In the genomic region with DNA sequence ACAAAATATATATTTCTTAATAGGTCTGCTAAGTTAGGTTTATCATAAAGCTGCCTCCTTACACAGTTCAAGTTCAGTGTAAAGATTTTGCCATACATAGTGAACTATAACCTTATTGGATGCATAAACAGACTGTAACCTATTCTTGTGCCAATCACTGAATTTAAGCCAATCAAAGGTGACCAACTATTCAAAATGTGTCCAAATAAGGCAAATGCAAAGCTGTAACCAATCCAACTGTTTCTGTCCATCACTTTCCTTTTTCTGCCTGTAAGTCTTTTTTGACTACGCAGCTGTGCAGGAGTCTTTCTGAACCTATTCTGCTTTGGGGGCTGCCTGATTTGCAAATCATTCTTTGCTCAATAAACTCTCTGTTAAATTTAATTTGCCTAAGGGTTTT, we compare ENCODE assay signal across 21 cellular contexts. TPM values are rescaled to one million over a fixed set of nuclear protein-coding genes. Genes with fewer than 3 reads are reported as not detected.
DNase-seq lines count a peak whose midpoint lies in the region; ATAC-seq and TF ChIP-seq lines count a peak whose summit lies in the region.
"Had no signal": no experiment of that assay in that cellular context is flagged by ENCODE, and none has a peak within 500 bp of the region (broad histone marks: within the 10 kb centered on the region; RNA-seq: fewer than 3 reads in every experiment).

No MANE protein-coding gene starts in this region.

- no peak overlapping the region for H2BK15ac ChIP-seq in H9 (ENCODE audit: low read depth, low read length)

- no peak overlapping the region for H3K9ac ChIP-seq in SK-N-SH
- no peak overlapping the region for H3K9ac ChIP-seq in H9 (ENCODE audit: extremely low read depth, insufficient read length, low read length)

- H4K91ac ChIP-seq in H9 (ENCODE audit: insufficient read length, low read depth, low read length): no peak overlapping the region

- no peaks in the 10 kb centered on the region for H3K79me1 ChIP-seq in H9 (ENCODE audit: insufficient read depth, low read depth, low read length, poor library complexity, severe bottlenecking)

- in situ Hi-C loops in ACHN (cut with HindIII; ENCODE audit: low pct_ligation_motif_present, low pct_unique_long_range_greater_than_20kb, low sequenced_read_pairs): no loop called here

- H3K4me3 ChIP-seq in GM06990 (replicated peaks; ENCODE audit: low read depth, low read length) (no peak overlapping the region), SK-N-SH (ENCODE audit: low read depth in 2 of 2, low read length in 1 of 2) (no peak overlapping the region)
- H3K4me3 ChIP-seq: left ventricle myocardium inferior, mucosa of descending colon, vagina had no signal

- no peaks in the 10 kb centered on the region for H3K9me3 ChIP-seq in SK-N-SH
- no peaks in the 10 kb centered on the region for H3K9me3 ChIP-seq in H9 (ENCODE audit: control insufficient read depth, low read depth, low read length)
- H3K9me3 ChIP-seq: left ventricle myocardium inferior, mucosa of descending colon, vagina had no signal

- H3K27ac ChIP-seq in 22Rv1: peak overlapping the region; percentile 75
- H3K27ac ChIP-seq in SK-N-SH (ENCODE audit: low read depth in 2 of 2, low read length in 1 of 2): no peak overlapping the region
- no peak overlapping the region for H3K27ac ChIP-seq in H9 (ENCODE audit: insufficient read length, low read depth, low read length)
- H3K27ac ChIP-seq: left ventricle myocardium inferior, vagina had no signal

- TF ChIP-seq RAD21 in SK-N-SH (IDR thresholded peaks at IDR 0.05; ENCODE audit: low read length): no peak

- no peak overlapping the region for H2BK12ac ChIP-seq in H9 (ENCODE audit: insufficient read length, low read depth, low read length)

- H4K8ac ChIP-seq in H9 (replicated peaks; ENCODE audit: insufficient read length, low read depth, low read length): no peak overlapping the region

- no peaks in the 10 kb centered on the region for H3K36me3 Mint-ChIP-seq in H9 (ENCODE audit: insufficient read depth in 1 of 3, low read depth in 3 of 3)
- H3K36me3 Mint-ChIP-seq: CD8-positive, alpha-beta T cell had no signal

- no peak overlapping the region for H3K18ac ChIP-seq in H9 (ENCODE audit: insufficient read length, low read depth, low read length)

- peaks cover 0 to under 1% of the 10 kb centered on the region in 2 experiments; a peak in 1 of 5 replicates for H3K9me3 Mint-ChIP-seq in H9
- H3K9me3 Mint-ChIP-seq: central memory CD8-positive, alpha-beta T cell had no signal

- CTCF ChIA-PET in SK-N-SH (lab: Yijun Ruan, JAX): interaction anchor here (0.9 to 3.7 kb wide), 4 partner anchors 11 to 176 kb away, joined by 3 to 25 read pairs (median 10); a partner anchor contains a TSS

- H3T11ph ChIP-seq in H9 (ENCODE audit: low read length): no peak overlapping the region

- H3K27me3 Mint-ChIP-seq in H9 (ENCODE audit: low read depth): no peaks in the 10 kb centered on the region; the same call in 1 of the 2 replicates
- H3K27me3 Mint-ChIP-seq: central memory CD8-positive, alpha-beta T cell had no signal

- H3K14ac ChIP-seq in H9 (ENCODE audit: insufficient read depth, low read length): no peak overlapping the region

- peaks cover 13 to 19% of the 10 kb centered on the region in 2 experiments for H3K4me1 Mint-ChIP-seq in H9

- H3K36me3 ChIP-seq in GM06990 (ENCODE audit: control insufficient read depth, insufficient read depth, low read length) (no peaks in the 10 kb centered on the region), SK-N-SH (replicated peaks in 1 of 2; ENCODE audit: control insufficient read depth in 1 of 2, insufficient read depth in 2 of 2, low read length in 1 of 2) (no peaks in the 10 kb centered on the region)
- H3K36me3 ChIP-seq: left ventricle myocardium inferior, vagina had no signal

- H2AK5ac ChIP-seq in H9 (ENCODE audit: insufficient read length, low read length): no peak overlapping the region

- H3K4me3 Mint-ChIP-seq in H9: no peak overlapping the region
- H3K4me3 Mint-ChIP-seq: CD8-positive, alpha-beta T cell; central memory CD8-positive, alpha-beta T cell had no signal

- H3K23me2 ChIP-seq in H9 (ENCODE audit: insufficient read length, low read depth, low read length, poor library complexity, severe bottlenecking): no peaks in the 10 kb centered on the region

- H3K27ac Mint-ChIP-seq in H9: no peak overlapping the region
- H3K27ac Mint-ChIP-seq: CD8-positive, alpha-beta T cell had no signal

- no peak for TF ChIP-seq EP300 in SK-N-SH (IDR thresholded peaks at IDR 0.05; ENCODE audit: borderline replicate concordance in 1 of 2, low read depth in 1 of 2, low read length in 1 of 2)

- TF ChIP-seq CTCF in 22Rv1 (IDR thresholded peaks at IDR 0.05) (no peak), GM06990 (IDR thresholded peaks at IDR 0.05; ENCODE audit: insufficient read depth, low read length, poor library complexity, severe bottlenecking) (no peak), SK-N-SH (IDR thresholded peaks at IDR 0.05) (no peak), H9 (conservative IDR thresholded peaks at IDR 0.05) (no peak)

- H3K23ac ChIP-seq in H9 (ENCODE audit: insufficient read length, low read depth, low read length): no peak overlapping the region

- no peak overlapping the region for H3K4ac ChIP-seq in H9 (ENCODE audit: low read depth, low read length)

- no peaks in the 10 kb centered on the region for H3K9me2 ChIP-seq in SK-N-SH

- H4K20me1 ChIP-seq in SK-N-SH (ENCODE audit: insufficient read depth) (no peaks in the 10 kb centered on the region), H9 (ENCODE audit: control insufficient read depth, insufficient read depth, insufficient read length) (no peaks in the 10 kb centered on the region)

- ATAC-seq in GM19463 (IDR thresholded peaks at IDR 0.05; ENCODE audit: unreplicated experiment): no peak
- ATAC-seq: Right ventricle myocardium inferior, sciatic nerve had no signal

- H2BK5ac ChIP-seq in H9 (ENCODE audit: insufficient read length, low read length): no peak overlapping the region

- no peak overlapping the region for H2BK120ac ChIP-seq in H9 (ENCODE audit: low read depth, low read length, poor library complexity, severe bottlenecking)

- no peak overlapping the region for H2BK20ac ChIP-seq in H9 (ENCODE audit: low read depth, low read length, poor library complexity, severe bottlenecking)

- no peak overlapping the region for H3K56ac ChIP-seq in H9 (ENCODE audit: insufficient read length, low read depth, low read length)

- H3K79me2 ChIP-seq in SK-N-SH (ENCODE audit: insufficient read depth) (no peaks in the 10 kb centered on the region), H9 (ENCODE audit: insufficient read depth, low read length) (no peaks in the 10 kb centered on the region)

- peak; percentile 59 for DNase-seq in GM06990 (ENCODE audit: extremely low read depth, insufficient read length)
- peak; percentile 68 for DNase-seq in NCI-H146 (lab: John Stamatoyannopoulos, UW)
- no peak for DNase-seq in SK-N-SH
- DNase-seq in RKO (ENCODE audit: low spot score): no peak
- DNase-seq in ACHN: no peak
- no peak for DNase-seq in H9
- DNase-seq: activated CD4-positive, alpha-beta T cell treated with anti-CD3 and anti-CD28 coated beads for 1 hour; activated gamma-delta T cell treated with Interleukin-2 at 50 U/mL for 16 hours; amygdala; CD8-positive, alpha-beta T cell; effector CD4-positive, alpha-beta T cell; left ventricle myocardium inferior; mucosa of descending colon; occipital lobe; T-helper 2 cell had no signal

- peaks cover 0 to 5% of the 10 kb centered on the region in 2 experiments; a peak in 1 of 4 replicates for H3K4me1 ChIP-seq in SK-N-SH (ENCODE audit: control insufficient read depth in 1 of 2, insufficient read depth in 2 of 2, low read depth in 1 of 2, low read length in 1 of 2)
- H3K4me1 ChIP-seq in H9 (ENCODE audit: insufficient read depth, low read length): no peaks in the 10 kb centered on the region
- H3K4me1 ChIP-seq: left ventricle myocardium inferior had no signal

- H3K4me2 ChIP-seq in SK-N-SH (no peak overlapping the region), H9 (ENCODE audit: insufficient read depth, insufficient read length, low read length) (no peak overlapping the region)

- no peak overlapping the region for H4K5ac ChIP-seq in H9 (ENCODE audit: insufficient read length, low read depth, low read length)

- POLR2A ChIA-PET in SK-N-SH (lab: Yijun Ruan, JAX): no interaction called here

- no peaks in the 10 kb centered on the region for H3K27me3 ChIP-seq in GM06990 (replicated peaks; ENCODE audit: control insufficient read depth, insufficient read depth, low read length)
- H3K27me3 ChIP-seq in SK-N-SH (ENCODE audit: insufficient read depth): no peaks in the 10 kb centered on the region
- H3K27me3 ChIP-seq in H9 (ENCODE audit: insufficient read depth, low read length): no peaks in the 10 kb centered on the region
- H3K27me3 ChIP-seq: vagina had no signal

- 93% methylated on average over 1 of the region's 1 CpG for WGBS in SK-N-SH (ENCODE audit: low lambda C conversion rate)
- no CpG with 5 or more reads among the region's 1 CpG for WGBS in H9 (ENCODE audit: extremely low coverage, insufficient read length, low lambda C conversion rate)

- no peak overlapping the region for H2AFZ ChIP-seq in SK-N-SH (ENCODE audit: low read depth)
- H2AFZ ChIP-seq in H9 (ENCODE audit: low read length): no peak overlapping the region

- H3F3A ChIP-seq in SK-N-SH (replicated peaks; ENCODE audit: insufficient read depth): no peaks in the 10 kb centered on the region

TF ChIP-seq in SK-N-SH, 30 proteins besides CTCF, POLR2A, EP300 and RAD21:
- TF ChIP-seq, protein P1, sequence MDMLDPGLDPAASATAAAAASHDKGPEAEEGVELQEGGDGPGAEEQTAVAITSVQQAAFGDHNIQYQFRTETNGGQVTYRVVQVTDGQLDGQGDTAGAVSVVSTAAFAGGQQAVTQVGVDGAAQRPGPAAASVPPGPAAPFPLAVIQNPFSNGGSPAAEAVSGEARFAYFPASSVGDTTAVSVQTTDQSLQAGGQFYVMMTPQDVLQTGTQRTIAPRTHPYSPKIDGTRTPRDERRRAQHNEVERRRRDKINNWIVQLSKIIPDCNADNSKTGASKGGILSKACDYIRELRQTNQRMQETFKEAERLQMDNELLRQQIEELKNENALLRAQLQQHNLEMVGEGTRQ (IDR thresholded peaks at IDR 0.05; ENCODE audit: borderline replicate concordance, low read depth, low read length): no peak
- TF ChIP-seq, protein P2, sequence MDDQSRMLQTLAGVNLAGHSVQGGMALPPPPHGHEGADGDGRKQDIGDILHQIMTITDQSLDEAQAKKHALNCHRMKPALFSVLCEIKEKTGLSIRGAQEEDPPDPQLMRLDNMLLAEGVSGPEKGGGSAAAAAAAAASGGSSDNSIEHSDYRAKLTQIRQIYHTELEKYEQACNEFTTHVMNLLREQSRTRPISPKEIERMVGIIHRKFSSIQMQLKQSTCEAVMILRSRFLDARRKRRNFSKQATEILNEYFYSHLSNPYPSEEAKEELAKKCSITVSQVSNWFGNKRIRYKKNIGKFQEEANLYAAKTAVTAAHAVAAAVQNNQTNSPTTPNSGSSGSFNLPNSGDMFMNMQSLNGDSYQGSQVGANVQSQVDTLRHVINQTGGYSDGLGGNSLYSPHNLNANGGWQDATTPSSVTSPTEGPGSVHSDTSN (IDR thresholded peaks at IDR 0.05): peak; percentile 72
- no peak for TF ChIP-seq TAF1 (IDR thresholded peaks at IDR 0.05; ENCODE audit: borderline replicate concordance, low read depth, low read length)

RNA-seq across cellular contexts. Expression of a gene that starts 11.6 kb away (rescaled TPM):
- 36.0 and 40.2 TPM in 2 replicates for polyA plus RNA-seq in SK-N-SH (2012; rRNA removed)
- 26.0 and 28.4 TPM in 2 replicates for polyA plus RNA-seq in SK-N-SH (2012; cell fraction: cytosol; rRNA removed)
- 82.1 and 97.2 TPM in 2 replicates for polyA plus RNA-seq in SK-N-SH (2012; cell fraction: nucleus; rRNA removed)
- 25.0 and 25.6 TPM in 2 replicates for total RNA-seq in H9 (2021)

Comparison
In these comparisons a context has a peak if more than half of its experiments do, and no peak if none do; other contexts are left out.
1. DNase-seq: peak in GM06990 (single experiment) and NCI-H146 (single experiment); none in SK-N-SH (single experiment), RKO (single experiment), ACHN (single experiment) and H9 (single experiment).